Comparison of ENCODE assay signal across 8 cellular contexts in genomic region chr12:46472893-46473633, GRCh38.
A peak's percentile ranks its signal among the peaks of the same experiment; 100 is the strongest.
DNase-seq lines count a peak whose midpoint lies in the region; ATAC-seq, FAIRE-seq and TF ChIP-seq lines count a peak whose summit lies in the region.

No MANE protein-coding gene starts in this region.

- peak; percentile 10 for FAIRE-seq in colon (lab: Jason Lieb, UNC)

- peak; percentile 81 for DNase-seq in EL
- peak; percentile 35 for DNase-seq in NCI-H2029 (lab: John Stamatoyannopoulos, UW)
- DNase-seq in osteoblast (ENCODE audit: insufficient read length, low spot score, missing footprints): no peak
- DNase-seq in 8988T: no peak
- DNase-seq in stimulated activated CD4-positive, alpha-beta T cell treated with anti-CD3 and anti-CD28 coated beads, Interleukin-4, amount 100 ng/mL, for 24 hours: no peak

- no peak for TF ChIP-seq CTCF in osteoblast (IDR thresholded peaks at IDR 0.05; ENCODE audit: extremely low read depth, low read depth, low read length)

- H2AFZ ChIP-seq in osteoblast (ENCODE audit: low read length): no peak overlapping the region

- peak overlapping the region; percentile 91 for H3K27ac ChIP-seq in osteoblast (ENCODE audit: low read depth, low read length)

- no peaks in the 10 kb centered on the region for H3K79me2 ChIP-seq in osteoblast (ENCODE audit: insufficient read depth, low read length)

- H3K4me1 ChIP-seq in osteoblast (ENCODE audit: insufficient read depth, low read length): peaks cover 44% of the 10 kb centered on the region

- H3K27me3 ChIP-seq in osteoblast (ENCODE audit: insufficient read depth, low read length): no peaks in the 10 kb centered on the region

- H3K4me2 ChIP-seq in osteoblast (ENCODE audit: insufficient read depth, low read length): peak overlapping the region; percentile 80

- H3K9me3 ChIP-seq in osteoblast (ENCODE audit: low read depth, low read length): no peaks in the 10 kb centered on the region

- H4K20me1 ChIP-seq in osteoblast (ENCODE audit: insufficient read depth, low read length): no peaks in the 10 kb centered on the region

- H3K36me3 ChIP-seq in osteoblast (ENCODE audit: insufficient read depth, low read length): no peaks in the 10 kb centered on the region

- H3K4me3 ChIP-seq in osteoblast (ENCODE audit: insufficient read depth, low read length): no peak overlapping the region

- ATAC-seq in HG02852 (IDR thresholded peaks at IDR 0.05; ENCODE audit: unreplicated experiment): no peak
- ATAC-seq in HG02970 (IDR thresholded peaks at IDR 0.05; ENCODE audit: low FRiP score, unreplicated experiment): no peak

Comparison
In these comparisons a context has a peak if more than half of its experiments do, and no peak if none do; other contexts are left out.
1. DNase-seq: peak in EL (single experiment) and NCI-H2029 (single experiment); none in osteoblast (single experiment), 8988T (single experiment) and stimulated activated CD4-positive, alpha-beta T cell treated with anti-CD3 and anti-CD28 coated beads, Interleukin-4, amount 100 ng/mL, for 24 hours (single experiment).